ENCODE assay signal across 22 cellular contexts in genomic region chr20:63152322-63153253, GRCh38.
DNase-seq lines count a peak whose midpoint lies in the region; ATAC-seq and TF ChIP-seq lines count a peak whose summit lies in the region.
"Had no signal": no experiment of that assay in that cellular context is flagged by ENCODE, and none has a peak within 500 bp of the region (broad histone marks: within the 10 kb centered on the region; RNA-seq: fewer than 3 reads in every experiment).

No MANE protein-coding gene starts in this region.

- H3K27me3 ChIP-seq in dorsolateral prefrontal cortex, result peaks cover 0 to 50% (median 13%) of the 10 kb centered on the region in 45 donors
- peaks cover 0 to 62% (median 0%) of the 10 kb centered on the region in 3 experiments for H3K27me3 ChIP-seq in neuronal stem cell (ENCODE audit: control insufficient read depth in 3 of 3, insufficient read depth in 3 of 3, low read depth in 1 of 3, low read length in 3 of 3)
- no peaks in the 10 kb centered on the region for H3K27me3 ChIP-seq in trophoblast cell (ENCODE audit: insufficient read depth, low read length)
- peaks cover 92% of the 10 kb centered on the region for H3K27me3 ChIP-seq in MM.1S (replicated peaks; ENCODE audit: insufficient read depth, low read length)
- H3K27me3 ChIP-seq: testis had no signal

- peaks cover 19 to 24% of the 10 kb centered on the region in 2 donors for H3K27me3 Mint-ChIP-seq in natural killer cell treated with Interleukin-12 subunit alpha and Interleukin-12 subunit beta and Interleukin-15 and Interleukin-18, amount 100 ng/mL, for 72 hours
- peaks cover 20 to 23% of the 10 kb centered on the region in 2 donors for H3K27me3 Mint-ChIP-seq in natural killer cell (ENCODE audit: low read depth in 2 of 2)

- H2BK12ac ChIP-seq in neuronal stem cell (ENCODE audit: low read length), result no peak overlapping the region
- no peak overlapping the region for H2BK12ac ChIP-seq in trophoblast cell (ENCODE audit: low read length)

- H4K91ac ChIP-seq in neuronal stem cell (ENCODE audit: low read depth, low read length, poor library complexity) (no peak overlapping the region), trophoblast cell (ENCODE audit: low read depth, low read length) (no peak overlapping the region)

- ATAC-seq in natural killer cell treated with Interleukin-12 subunit alpha and Interleukin-12 subunit beta and Interleukin-15 and Interleukin-18, amount 100 ng/mL, for 72 hours, result peak; percentile 3 to 46
- ATAC-seq in natural killer cell, result no peak
- ATAC-seq: activated CD4-positive, CD25-positive, alpha-beta regulatory T cell treated with anti-CD3 and anti-CD28 coated beads, Interleukin-2, amount 50 U/mL, for 24 hours; activated T-cell treated with anti-CD3 and anti-CD28 coated beads, Interleukin-2, amount 50 U/mL, for 72 hours; T-helper 17 cell had no signal

- H3K14ac ChIP-seq in neuronal stem cell (ENCODE audit: low read length) (peak overlapping the region; percentile 47), trophoblast cell (ENCODE audit: low read length) (no peak overlapping the region)

- no peaks in the 10 kb centered on the region for H3K4me1 Mint-ChIP-seq in natural killer cell treated with Interleukin-12 subunit alpha and Interleukin-12 subunit beta and Interleukin-15 and Interleukin-18, amount 100 ng/mL, for 72 hours (ENCODE audit: low read depth in 2 of 2)
- no peaks in the 10 kb centered on the region for H3K4me1 Mint-ChIP-seq in natural killer cell
- H3K4me1 Mint-ChIP-seq: T-helper 17 cell had no signal

- H3K9me3 ChIP-seq in neuronal stem cell (replicated peaks in 1 of 2; ENCODE audit: control insufficient read depth in 2 of 2, insufficient read depth in 1 of 2, low read depth in 1 of 2, low read length in 2 of 2) (peaks cover 3 to 8% of the 10 kb centered on the region in 2 donors), trophoblast cell (ENCODE audit: insufficient read depth, low read depth, low read length) (peaks cover 8% of the 10 kb centered on the region), MM.1S (replicated peaks; ENCODE audit: insufficient read depth, low read length) (no peaks in the 10 kb centered on the region)
- H3K9me3 ChIP-seq: testis had no signal

- intact Hi-C loops in natural killer cell (cut with micrococcal nuclease), result no loop called here
- intact Hi-C loops in dorsolateral prefrontal cortex (cut with DNase I), result no loop called here

- H2AFZ ChIP-seq in neuronal stem cell (ENCODE audit: low read length) (no peak overlapping the region), trophoblast cell (ENCODE audit: insufficient read depth, low read length, poor library complexity) (no peak overlapping the region), MM.1S (ENCODE audit: low read length) (no peak overlapping the region)

- H3K4ac ChIP-seq in neuronal stem cell (ENCODE audit: low read length) (no peak overlapping the region), trophoblast cell (ENCODE audit: low read depth, low read length) (no peak overlapping the region)

- H3K79me2 ChIP-seq in trophoblast cell (ENCODE audit: control insufficient read depth, insufficient read depth, low read length, poor library complexity) (no peaks in the 10 kb centered on the region), MM.1S (ENCODE audit: low read length) (no peaks in the 10 kb centered on the region)

- H3K27ac ChIP-seq in dorsolateral prefrontal cortex, result peak overlapping the region in 40 of 59 donors; percentile 1 to 83 (median 54)
- H3K27ac ChIP-seq in neuronal stem cell (replicated peaks; ENCODE audit: low read length), result no peak overlapping the region
- H3K27ac ChIP-seq in trophoblast cell (ENCODE audit: low read depth, low read length), result no peak overlapping the region
- H3K27ac ChIP-seq in MM.1S (ENCODE audit: low read length), result no peak overlapping the region
- H3K27ac ChIP-seq: brain microvascular endothelial cell, testis had no signal

- H2BK5ac ChIP-seq in neuronal stem cell (ENCODE audit: low read length), result peak overlapping the region; percentile 66
- H2BK5ac ChIP-seq in trophoblast cell (ENCODE audit: low read depth, low read length, poor library complexity), result no peak overlapping the region

- H3K4me3 ChIP-seq in dorsolateral prefrontal cortex (peak overlapping the region in 8 of 59 donors; percentile 4 to 37 (median 15)), neuronal stem cell (ENCODE audit: low read length in 2 of 2) (no peak overlapping the region), trophoblast cell (ENCODE audit: low read depth, low read length) (no peak overlapping the region), MM.1S (ENCODE audit: low read length) (no peak overlapping the region)

- H3K4me2 ChIP-seq in neuronal stem cell (ENCODE audit: insufficient read depth, low read length, poor library complexity, severe bottlenecking) (no peak overlapping the region), trophoblast cell (ENCODE audit: low read length) (no peak overlapping the region), MM.1S (ENCODE audit: low read depth, low read length) (no peak overlapping the region)

- H2BK120ac ChIP-seq in neuronal stem cell (ENCODE audit: low read depth, low read length) (no peak overlapping the region), trophoblast cell (ENCODE audit: insufficient read depth, low read length, poor library complexity) (no peak overlapping the region)

- H3K79me1 ChIP-seq in neuronal stem cell (ENCODE audit: low read depth, low read length) (no peaks in the 10 kb centered on the region), trophoblast cell (ENCODE audit: low read length) (no peaks in the 10 kb centered on the region)

- H4K20me1 ChIP-seq in MM.1S (ENCODE audit: insufficient read depth, low read length), result no peaks in the 10 kb centered on the region

- H3K9me3 Mint-ChIP-seq in natural killer cell treated with Interleukin-12 subunit alpha and Interleukin-12 subunit beta and Interleukin-15 and Interleukin-18, amount 100 ng/mL, for 72 hours, result peaks cover 4% of the 10 kb centered on the region
- H3K9me3 Mint-ChIP-seq in natural killer cell, result peaks cover 0 to 4% of the 10 kb centered on the region in 2 donors

- H3K4me3 Mint-ChIP-seq in natural killer cell treated with Interleukin-12 subunit alpha and Interleukin-12 subunit beta and Interleukin-15 and Interleukin-18, amount 100 ng/mL, for 72 hours, result no peak overlapping the region
- no peak overlapping the region for H3K4me3 Mint-ChIP-seq in natural killer cell
- H3K4me3 Mint-ChIP-seq: activated T-cell treated with anti-CD3 and anti-CD28 coated beads, Interleukin-2, amount 50 U/mL, for 72 hours; stimulated activated naive CD8-positive, alpha-beta T cell treated with anti-CD3 and anti-CD28 coated beads, Interleukin-15, Interleukin-2, amounts not matched to agents 100 ng/mL and 50 ng/mL, for 24 hours; T-helper 17 cell had no signal

- peak overlapping the region; percentile 93 for H2BK15ac ChIP-seq in neuronal stem cell (ENCODE audit: low read length)

- TF ChIP-seq CTCF in natural killer cell (IDR thresholded peaks at IDR 0.05) (no peak), dorsolateral prefrontal cortex (IDR thresholded peaks at IDR 0.05 in 54 of 56, conservative IDR thresholded peaks at IDR 0.05 in 2 of 56; ENCODE audit: low read depth in 1 of 56, partially characterized antibody in 56 of 56) (no peak), MM.1S (IDR thresholded peaks at IDR 0.05; ENCODE audit: low read length) (no peak)

- peak overlapping the region; percentile 35 for H3K18ac ChIP-seq in neuronal stem cell (ENCODE audit: low read length)
- no peak overlapping the region for H3K18ac ChIP-seq in trophoblast cell (ENCODE audit: low read length)

- H3K36me3 Mint-ChIP-seq in natural killer cell treated with Interleukin-12 subunit alpha and Interleukin-12 subunit beta and Interleukin-15 and Interleukin-18, amount 100 ng/mL, for 72 hours, result peaks cover 10% of the 10 kb centered on the region
- H3K36me3 Mint-ChIP-seq in natural killer cell, result no peaks in the 10 kb centered on the region

- no peak overlapping the region for H4K12ac ChIP-seq in trophoblast cell (ENCODE audit: low read depth, low read length)

- no peak overlapping the region for H3K27ac Mint-ChIP-seq in natural killer cell treated with Interleukin-12 subunit alpha and Interleukin-12 subunit beta and Interleukin-15 and Interleukin-18, amount 100 ng/mL, for 72 hours
- no peak overlapping the region for H3K27ac Mint-ChIP-seq in natural killer cell
- H3K27ac Mint-ChIP-seq: activated T-cell treated with anti-CD3 and anti-CD28 coated beads, Interleukin-2, amount 50 U/mL, for 72 hours; stimulated activated naive CD8-positive, alpha-beta T cell treated with anti-CD3 and anti-CD28 coated beads, Interleukin-15, Interleukin-2, amounts not matched to agents 100 ng/mL and 50 ng/mL, for 24 hours; T-helper 17 cell had no signal

- H3F3A ChIP-seq in MM.1S (ENCODE audit: insufficient read depth, low read length), result no peaks in the 10 kb centered on the region

- H3K23ac ChIP-seq in neuronal stem cell (ENCODE audit: low read depth, low read length, poor library complexity), result no peak overlapping the region
- no peak overlapping the region for H3K23ac ChIP-seq in trophoblast cell (ENCODE audit: low read length)

- WGBS in neuronal stem cell (ENCODE audit: extremely low coverage in 2 of 2, insufficient read length in 2 of 2, insufficient replicate concordance in 1 of 2), 2 donors, result no CpG with 5 or more reads among the region's 28 CpGs
- no CpG with 5 or more reads among the region's 28 CpGs for WGBS in trophoblast cell (ENCODE audit: extremely low coverage, insufficient coverage, insufficient read length)

- no peak for DNase-seq in natural killer cell treated with Interleukin-12 subunit alpha and Interleukin-12 subunit beta and Interleukin-15 and Interleukin-18, amount 100 ng/mL, for 72 hours (ENCODE audit: low spot score)
- DNase-seq in natural killer cell, result no peak
- peak in 2 of 10 donors; percentile 32 to 33 for DNase-seq in dorsolateral prefrontal cortex
- no peak for DNase-seq in neuronal stem cell (ENCODE audit: low spot score)
- DNase-seq in trophoblast cell, result no peak
- no peak for DNase-seq in A172 (ENCODE audit: low spot score)
- DNase-seq in MM.1S, result no peak
- DNase-seq: activated CD4-positive, alpha-beta T cell treated with anti-CD3 and anti-CD28 coated beads, Interleukin-2, amount 50 U/mL, for 48 hours; activated naive CD4-positive, alpha-beta T cell; activated T-cell treated with anti-CD3 and anti-CD28 coated beads, Interleukin-2, amount 50 U/mL, for 72 hours; DMS 273 treated with DMSO at 0.1 percent for 48 hours; KBM-7; NCI-H1105 treated with DMSO at 0.1 percent for 48 hours; NCI-H187 treated with DMSO at 0.1 percent for 48 hours; NCI-H510A; retina; stimulated activated CD8-positive, alpha-beta memory T cell treated with anti-CD3 and anti-CD28 coated beads, Interleukin-4, amount 100 ng/mL, for 48 hours; T-helper 17 cell; testis had no signal

- H3K4me1 ChIP-seq in neuronal stem cell (ENCODE audit: control insufficient read depth in 2 of 2, insufficient read depth in 1 of 2, low read depth in 1 of 2, low read length in 2 of 2) (no peaks in the 10 kb centered on the region), trophoblast cell (ENCODE audit: control insufficient read depth in 1 of 2, insufficient read depth in 2 of 2, low read length in 2 of 2) (no peaks in the 10 kb centered on the region), MM.1S (ENCODE audit: low read length) (no peaks in the 10 kb centered on the region)
- H3K4me1 ChIP-seq: testis had no signal

- H3K36me3 ChIP-seq in neuronal stem cell (replicated peaks in 1 of 2; ENCODE audit: control insufficient read depth in 2 of 2, insufficient read depth in 2 of 2, low read length in 2 of 2) (no peaks in the 10 kb centered on the region), trophoblast cell (ENCODE audit: control insufficient read depth in 1 of 2, insufficient read depth in 2 of 2, low read length in 2 of 2) (no peaks in the 10 kb centered on the region), MM.1S (replicated peaks; ENCODE audit: insufficient read depth, low read length) (no peaks in the 10 kb centered on the region)
- H3K36me3 ChIP-seq: brain microvascular endothelial cell had no signal

- peak overlapping the region; percentile 83 for H2AK5ac ChIP-seq in neuronal stem cell (ENCODE audit: low read depth, low read length)
- H2AK5ac ChIP-seq in trophoblast cell (ENCODE audit: low read length), result no peak overlapping the region

- H3K9ac ChIP-seq in neuronal stem cell (ENCODE audit: low read depth, low read length, poor library complexity) (no peak overlapping the region), trophoblast cell (ENCODE audit: low read length) (no peak overlapping the region), MM.1S (ENCODE audit: low read length) (no peak overlapping the region)

- no peak overlapping the region for H4K8ac ChIP-seq in neuronal stem cell (ENCODE audit: low read depth, low read length)
- H4K8ac ChIP-seq in trophoblast cell (ENCODE audit: low read depth, low read length), result no peak overlapping the region

- H3K9me2 ChIP-seq in MM.1S (replicated peaks; ENCODE audit: insufficient read depth, low read length), result no peaks in the 10 kb centered on the region

Comparison
In these comparisons a context has a peak if more than half of its experiments do, and no peak if none do; other contexts are left out.
1. ATAC-seq: peak in natural killer cell treated with Interleukin-12 subunit alpha and Interleukin-12 subunit beta and Interleukin-15 and Interleukin-18, amount 100 ng/mL, for 72 hours (2 of 2); none in natural killer cell (0 of 3).
2. H3K27ac ChIP-seq: peak in dorsolateral prefrontal cortex (40 of 59); none in neuronal stem cell (single experiment), trophoblast cell (single experiment) and MM.1S (single experiment).